Comparison of ENCODE assay signal across 10 cellular contexts in genomic region chr11:45852712-45853101, GRCh38. TPM values are rescaled to one million over a fixed set of nuclear protein-coding genes. Genes with fewer than 3 reads are reported as not detected.
DNase-seq lines count a peak whose midpoint lies in the region; ATAC-seq and TF ChIP-seq lines count a peak whose summit lies in the region.
"Had no signal": no experiment of that assay in that cellular context is flagged by ENCODE, and none has a peak within 500 bp of the region (broad histone marks: within the 10 kb centered on the region; RNA-seq: fewer than 3 reads in every experiment).

No MANE protein-coding gene starts in this region.

- H3K4me3 ChIP-seq in dorsolateral prefrontal cortex (peak overlapping the region in 6 of 59 donors; percentile 2 to 98 (median 18)), gastrocnemius medialis (no peak overlapping the region)
- no peak overlapping the region for H3K4me3 ChIP-seq in naive thymus-derived CD4-positive, alpha-beta T cell (ENCODE audit: low read length)
- H3K4me3 ChIP-seq: adrenal gland had no signal

- POLR2A ChIA-PET in naive thymus-derived CD4-positive, alpha-beta T cell (lab: Charles Lee), result no interaction called here

- CTCF ChIA-PET in naive thymus-derived CD4-positive, alpha-beta T cell (lab: Charles Lee), result no interaction called here

- no peak for TF ChIP-seq POLR2A in gastrocnemius medialis (IDR thresholded peaks at IDR 0.05)

- H3K4me3 Mint-ChIP-seq in naive thymus-derived CD4-positive, alpha-beta T cell, result peak overlapping the region in 1 of 10 donors; percentile 39

- H3K27ac ChIP-seq in dorsolateral prefrontal cortex (peak overlapping the region in 58 of 59 donors; percentile 4 to 97 (median 76)), gastrocnemius medialis (peak overlapping the region; percentile 73 to 99 (median 99))
- no peak overlapping the region for H3K27ac ChIP-seq in naive thymus-derived CD4-positive, alpha-beta T cell (ENCODE audit: low read depth, low read length)

- H3K27me3 ChIP-seq in dorsolateral prefrontal cortex (no peaks in the 10 kb centered on the region), gastrocnemius medialis (no peaks in the 10 kb centered on the region)
- H3K27me3 ChIP-seq in naive thymus-derived CD4-positive, alpha-beta T cell (ENCODE audit: control insufficient read depth in 2 of 2, insufficient read depth in 2 of 2, low read length in 2 of 2), result no peaks in the 10 kb centered on the region
- H3K27me3 ChIP-seq: adrenal gland had no signal

- intact Hi-C loops in dorsolateral prefrontal cortex (cut with DNase I), result no loop called here
- intact Hi-C loops in gastrocnemius medialis (cut with DNase I; ENCODE audit: low total_unique reads), result loop anchor here (10.0 kb wide), 1 partner anchor 1572 kb away; the partner anchor contains the start of gene PSMC3
- intact Hi-C loops in naive thymus-derived CD4-positive, alpha-beta T cell (cut with micrococcal nuclease), result no loop called here

- H3K27ac Mint-ChIP-seq in naive thymus-derived CD4-positive, alpha-beta T cell, result no peak overlapping the region
- H3K27ac Mint-ChIP-seq: progenitor cell of endocrine pancreas had no signal

- no peaks in the 10 kb centered on the region for H3K27me3 Mint-ChIP-seq in naive thymus-derived CD4-positive, alpha-beta T cell
- H3K27me3 Mint-ChIP-seq: progenitor cell of endocrine pancreas had no signal

- H3K4me1 Mint-ChIP-seq in naive thymus-derived CD4-positive, alpha-beta T cell, result peaks cover 28 to 58% (median 52%) of the 10 kb centered on the region in 7 donors

- ATAC-seq in GM18909 (IDR thresholded peaks at IDR 0.05; ENCODE audit: poor library complexity, unreplicated experiment) (peak; percentile 54), HG03039 (IDR thresholded peaks at IDR 0.05; ENCODE audit: unreplicated experiment) (peak; percentile 40), gastrocnemius medialis (peak; percentile 19 to 42), GM21381 (IDR thresholded peaks at IDR 0.05; ENCODE audit: unreplicated experiment) (no peak), GM21515 (IDR thresholded peaks at IDR 0.05; ENCODE audit: unreplicated experiment) (no peak)
- no peak for ATAC-seq in naive thymus-derived CD4-positive, alpha-beta T cell

- H3K9me3 Mint-ChIP-seq in naive thymus-derived CD4-positive, alpha-beta T cell, result peaks cover 0 to 2% (median 0%) of the 10 kb centered on the region in 11 donors

- peaks cover 96 to 97% of the 10 kb centered on the region in 2 donors for H3K4me1 ChIP-seq in gastrocnemius medialis
- H3K4me1 ChIP-seq in naive thymus-derived CD4-positive, alpha-beta T cell (ENCODE audit: control insufficient read depth in 2 of 2, insufficient read depth in 2 of 2, low read length in 2 of 2), result peaks cover 16 to 23% of the 10 kb centered on the region in 2 donors

- H3K36me3 Mint-ChIP-seq in naive thymus-derived CD4-positive, alpha-beta T cell, result peaks cover 0 to 28% (median 12%) of the 10 kb centered on the region in 5 donors

- H3K9me3 ChIP-seq in gastrocnemius medialis, result no peaks in the 10 kb centered on the region
- no peaks in the 10 kb centered on the region for H3K9me3 ChIP-seq in naive thymus-derived CD4-positive, alpha-beta T cell (ENCODE audit: control insufficient read depth in 2 of 3, low read length in 3 of 3)
- H3K9me3 ChIP-seq: adrenal gland had no signal

- DNase-seq in dorsolateral prefrontal cortex, result no peak
- peak in 1 of 2 donors; percentile 34 for DNase-seq in gastrocnemius medialis
- DNase-seq in A172 (ENCODE audit: low spot score), result no peak
- DNase-seq in naive thymus-derived CD4-positive, alpha-beta T cell, result no peak

- in situ Hi-C loops in gastrocnemius medialis (cut with MboI; ENCODE audit: low sequenced_read_pairs in 4 of 4), result no loop called here

- H3K36me3 ChIP-seq in gastrocnemius medialis, result no peaks in the 10 kb centered on the region
- H3K36me3 ChIP-seq in naive thymus-derived CD4-positive, alpha-beta T cell (ENCODE audit: control insufficient read depth in 2 of 3, insufficient read depth in 3 of 3, low read length in 3 of 3), result peaks cover 5 to 28% (median 16%) of the 10 kb centered on the region in 3 experiments

- TF ChIP-seq CTCF in dorsolateral prefrontal cortex (IDR thresholded peaks at IDR 0.05 in 54 of 56, conservative IDR thresholded peaks at IDR 0.05 in 2 of 56; ENCODE audit: low read depth in 1 of 56, partially characterized antibody in 56 of 56) (peak in 2 of 56 donors; percentile 12 to 26), gastrocnemius medialis (IDR thresholded peaks at IDR 0.05 in 4 of 5, conservative IDR thresholded peaks at IDR 0.05 in 1 of 5) (peak in 2 of 5 experiments; percentile 37 to 38)

RNA-seq across cellular contexts. Expression of gene CRY2, which starts 5.4 kb away (rescaled TPM):
- total RNA-seq in dorsolateral prefrontal cortex (100 to 1,000 TPM in 43 of 120 experiments, 10 to 100 TPM in 77; 65.9 to 159 (median 95.3) TPM), gastrocnemius medialis (10 to 100 TPM; 36.4 to 85.9 (median 37.9) TPM)
- 7.4 and 8.1 TPM in 2 replicates for total RNA-seq in A172 (2014; rRNA removed; shearing (Covaris generic))
- total RNA-seq in naive thymus-derived CD4-positive, alpha-beta T cell, result 100 to 1,000 TPM in 2 of 5 experiments, 10 to 100 TPM in 3; 31.1 to 202 (median 66.9) TPM
- polyA plus RNA-seq in naive thymus-derived CD4-positive, alpha-beta T cell, result 10 to 100 TPM; 26.9 to 36.0 TPM

RNA-seq across cellular contexts. Expression of gene MAPK8IP1, which starts 32.7 kb away (rescaled TPM):
- total RNA-seq in dorsolateral prefrontal cortex (100 to 1,000 TPM; 164 to 333 (median 223) TPM), gastrocnemius medialis (1 to 10 TPM; 1.4 to 4.0 (median 1.9) TPM)
- total RNA-seq in A172 (2014; rRNA removed; shearing (Covaris generic)), result 24.0 and 24.2 TPM in 2 replicates
- 1 to 10 TPM in 2 of 5 experiments, under 1 TPM in 3; 0.65 to 7.0 (median 0.92) TPM for total RNA-seq in naive thymus-derived CD4-positive, alpha-beta T cell
- not detected for polyA plus RNA-seq in naive thymus-derived CD4-positive, alpha-beta T cell

RNA-seq across cellular contexts. Expression of gene SLC35C1, which starts 47.8 kb away (rescaled TPM):
- total RNA-seq in dorsolateral prefrontal cortex (10 to 100 TPM in 25 of 120 experiments, 1 to 10 TPM in 95; 5.6 to 14.4 (median 8.5) TPM), gastrocnemius medialis (10 to 100 TPM in 1 of 4 donors, 1 to 10 TPM in 3; 4.8 to 11.7 (median 7.8) TPM)
- total RNA-seq in A172 (2014; rRNA removed; shearing (Covaris generic)), result 5.4 and 11.2 TPM in 2 replicates
- total RNA-seq in naive thymus-derived CD4-positive, alpha-beta T cell, result 10 to 100 TPM in 4 of 5 experiments, 1 to 10 TPM in 1; 7.9 to 22.8 (median 14.2) TPM
- polyA plus RNA-seq in naive thymus-derived CD4-positive, alpha-beta T cell, result 10 to 100 TPM; 10.3 to 13.9 TPM

RNA-seq across cellular contexts. Expression of gene FREY1, which starts 54.4 kb away (rescaled TPM):
- total RNA-seq in dorsolateral prefrontal cortex (1 to 10 TPM in 60 of 120 experiments, under 1 TPM in 23, not detected in 37; 0.59 to 5.0 (median 1.4) TPM), gastrocnemius medialis (not detected)
- 0.24 and 0.26 TPM in 2 replicates for total RNA-seq in A172 (2014; rRNA removed; shearing (Covaris generic))
- total RNA-seq in naive thymus-derived CD4-positive, alpha-beta T cell, result 1 to 10 TPM; 3.4 to 8.2 (median 4.6) TPM
- not detected for polyA plus RNA-seq in naive thymus-derived CD4-positive, alpha-beta T cell

Comparison
In these comparisons a context has a peak if more than half of its experiments do, and no peak if none do; other contexts are left out.
1. ATAC-seq: peak in GM18909 (single experiment), HG03039 (single experiment) and gastrocnemius medialis (2 of 2); none in GM21381 (single experiment), GM21515 (single experiment) and naive thymus-derived CD4-positive, alpha-beta T cell (single experiment).